8 cellular contexts compared by ENCODE assay signal in genomic region chr9:72476617-72477375, GRCh38. TPM values are rescaled to one million over a fixed set of nuclear protein-coding genes. Genes with fewer than 3 reads are reported as not detected.
DNase-seq lines count a peak whose midpoint lies in the region; ATAC-seq and TF ChIP-seq lines count a peak whose summit lies in the region.

No MANE protein-coding gene starts in this region.

- H3K4me1 ChIP-seq in HAP-1 = peaks cover 17% of the 10 kb centered on the region

- DNase-seq in activated CD4-positive, alpha-beta T cell treated with anti-CD3 and anti-CD28 coated beads for 36 hours = peak; percentile 59
- DNase-seq in fibroblast of mammary gland (ENCODE audit: low read depth) = peak; percentile 81
- peak; percentile 1 for DNase-seq in stimulated activated CD8-positive, alpha-beta memory T cell treated with anti-CD3 and anti-CD28 coated beads, Interleukin-12 subunit alpha, Interleukin-12 subunit beta, amount 100 ng/mL, for 4 hours (ENCODE audit: low read depth)
- no peak for DNase-seq in HAP-1 (ENCODE audit: low spot score in 2 of 2)
- DNase-seq in GF-D8 (lab: John Stamatoyannopoulos, UW) = no peak

- H3K27ac Mint-ChIP-seq in activated CD4-positive, alpha-beta T cell treated with anti-CD3 and anti-CD28 coated beads for 36 hours = no peak overlapping the region

- CTCF ChIA-PET in activated CD4-positive, alpha-beta T cell treated with anti-CD3 and anti-CD28 coated beads for 36 hours (lab: Charles Lee) = interaction anchor here (0.6 kb wide), 1 partner anchor 50 kb away, joined by 3 read pairs; no protein-coding TSS in a partner anchor

- no peak for TF ChIP-seq CTCF in fibroblast of mammary gland (conservative IDR thresholded peaks at IDR 0.05; ENCODE audit: control insufficient read depth, insufficient read depth, low read depth, low read length)

- ATAC-seq in HG03565 (IDR thresholded peaks at IDR 0.05; ENCODE audit: unreplicated experiment) (peak; percentile 32), GM18867 (IDR thresholded peaks at IDR 0.05; ENCODE audit: unreplicated experiment) (no peak), GM19351 (IDR thresholded peaks at IDR 0.05; ENCODE audit: unreplicated experiment) (no peak)
- ATAC-seq in activated CD4-positive, alpha-beta T cell treated with anti-CD3 and anti-CD28 coated beads for 36 hours = peak; percentile 86

- intact Hi-C loops in activated CD4-positive, alpha-beta T cell treated with anti-CD3 and anti-CD28 coated beads for 36 hours (cut with DNase I, micrococcal nuclease) = loop anchor here (1.0 to 5.0 kb wide), 5 partner anchors 34 to 694 kb away; partner anchors contain the start of gene ZFAND5 (in 2 of the 2)

- H3K9me3 Mint-ChIP-seq in activated CD4-positive, alpha-beta T cell treated with anti-CD3 and anti-CD28 coated beads for 36 hours (ENCODE audit: low read depth) = no peaks in the 10 kb centered on the region

- in situ Hi-C loops in HAP-1 (cut with MboI; ENCODE audit: low sequenced_read_pairs) = no loop called here

- H3K4me3 Mint-ChIP-seq in activated CD4-positive, alpha-beta T cell treated with anti-CD3 and anti-CD28 coated beads for 36 hours = no peak overlapping the region

- peaks cover 48% of the 10 kb centered on the region for H3K4me1 Mint-ChIP-seq in activated CD4-positive, alpha-beta T cell treated with anti-CD3 and anti-CD28 coated beads for 36 hours

- no peaks in the 10 kb centered on the region for H3K36me3 Mint-ChIP-seq in activated CD4-positive, alpha-beta T cell treated with anti-CD3 and anti-CD28 coated beads for 36 hours (ENCODE audit: low read depth)

- no peaks in the 10 kb centered on the region for H3K36me3 ChIP-seq in HAP-1 (replicated peaks)

- H3K9me3 ChIP-seq in HAP-1 = no peaks in the 10 kb centered on the region

- POLR2A ChIA-PET in activated CD4-positive, alpha-beta T cell treated with anti-CD3 and anti-CD28 coated beads for 36 hours (lab: Charles Lee) = no interaction called here

- no peaks in the 10 kb centered on the region for H3K27me3 Mint-ChIP-seq in activated CD4-positive, alpha-beta T cell treated with anti-CD3 and anti-CD28 coated beads for 36 hours

- no peaks in the 10 kb centered on the region for H3K27me3 ChIP-seq in HAP-1 (ENCODE audit: low read depth)

- H3K4me3 ChIP-seq in fibroblast of mammary gland (ENCODE audit: control insufficient read depth, low read depth, low read length) = no peak overlapping the region
- no peak overlapping the region for H3K4me3 ChIP-seq in HAP-1

RNA-seq across cellular contexts. Expression of gene TMC1, which starts 44.6 kb away (rescaled TPM):
- not detected for total RNA-seq in activated CD4-positive, alpha-beta T cell treated with anti-CD3 and anti-CD28 coated beads for 36 hours

Comparison
In these comparisons a context has a peak if more than half of its experiments do, and no peak if none do; other contexts are left out.
1. ATAC-seq: peak in HG03565 (single experiment) and activated CD4-positive, alpha-beta T cell treated with anti-CD3 and anti-CD28 coated beads for 36 hours (single experiment); none in GM18867 (single experiment) and GM19351 (single experiment).
2. DNase-seq: peak in activated CD4-positive, alpha-beta T cell treated with anti-CD3 and anti-CD28 coated beads for 36 hours (single experiment), fibroblast of mammary gland (single experiment) and stimulated activated CD8-positive, alpha-beta memory T cell treated with anti-CD3 and anti-CD28 coated beads, Interleukin-12 subunit alpha, Interleukin-12 subunit beta, amount 100 ng/mL, for 4 hours (single experiment); none in HAP-1 (0 of 2) and GF-D8 (single experiment).